In genomic region chr13:20699715-20700114, GRCh38 we compare ENCODE assay signal across 14 cellular contexts. TPM values are rescaled to one million over a fixed set of nuclear protein-coding genes. Genes with fewer than 3 reads are reported as not detected.
DNase-seq lines count a peak whose midpoint lies in the region; ATAC-seq and TF ChIP-seq lines count a peak whose summit lies in the region.
"Had no signal": no experiment of that assay in that cellular context is flagged by ENCODE, and none has a peak within 500 bp of the region (broad histone marks: within the 10 kb centered on the region; RNA-seq: fewer than 3 reads in every experiment).

No MANE protein-coding gene starts in this region.

- H3K9me3 Mint-ChIP-seq in MCF 10A (ENCODE audit: unreplicated experiment): no peaks in the 10 kb centered on the region
- no peaks in the 10 kb centered on the region for H3K9me3 Mint-ChIP-seq in activated naive CD4-positive, alpha-beta T cell treated with anti-CD3 and anti-CD28 coated beads, Interleukin-2, amount 50 U/mL, for 72 hours
- H3K9me3 Mint-ChIP-seq: CD8-positive, alpha-beta T cell had no signal

- H3K36me3 Mint-ChIP-seq in MCF 10A (ENCODE audit: insufficient read depth, unreplicated experiment): no peaks in the 10 kb centered on the region
- no peaks in the 10 kb centered on the region for H3K36me3 Mint-ChIP-seq in activated naive CD4-positive, alpha-beta T cell treated with anti-CD3 and anti-CD28 coated beads, Interleukin-2, amount 50 U/mL, for 72 hours

- H3K4me1 Mint-ChIP-seq in MCF 10A (ENCODE audit: insufficient read depth, unreplicated experiment): no peaks in the 10 kb centered on the region

- POLR2A ChIA-PET in MCF 10A (lab: Yijun Ruan, JAX): no interaction called here

- TF ChIP-seq CTCF in GM13976 (IDR thresholded peaks at IDR 0.05; ENCODE audit: borderline replicate concordance, control extremely low read depth, extremely low read depth, insufficient read depth, missing control alignments) (no peak), MCF 10A (IDR thresholded peaks at IDR 0.05; ENCODE audit: unreplicated experiment) (no peak)

- DNase-seq in ELR (ENCODE audit: low read depth) (peak; percentile 46), HT1080 (ENCODE audit: low read depth) (peak; percentile 60), RPMI7951 (ENCODE audit: low read depth) (peak; percentile 23), GM13976 (ENCODE audit: low spot score) (no peak), MCF 10A (ENCODE audit: unreplicated experiment) (no peak)
- no peak for DNase-seq in activated naive CD4-positive, alpha-beta T cell treated with anti-CD3 and anti-CD28 coated beads, Interleukin-2, amount 50 U/mL, for 72 hours (ENCODE audit: low spot score in 2 of 2)
- DNase-seq: Calu3; CD8-positive, alpha-beta T cell; DMS79 treated with DMSO at 0.1 percent for 48 hours; EL; GM23248; H7; KBM-7 had no signal

- no TSS peak for BruUV-seq in MCF 10A (replicated peaks; lab: Mats Ljungman, UMichigan)

- no peak overlapping the region for H3K27ac Mint-ChIP-seq in MCF 10A (ENCODE audit: low read depth, unreplicated experiment)
- no peak overlapping the region for H3K27ac Mint-ChIP-seq in activated naive CD4-positive, alpha-beta T cell treated with anti-CD3 and anti-CD28 coated beads, Interleukin-2, amount 50 U/mL, for 72 hours
- H3K27ac Mint-ChIP-seq: B cell; CD8-positive, alpha-beta T cell had no signal

- ATAC-seq in activated naive CD4-positive, alpha-beta T cell treated with anti-CD3 and anti-CD28 coated beads, Interleukin-2, amount 50 U/mL, for 72 hours: no peak
- ATAC-seq: CD8-positive, alpha-beta T cell had no signal

- CTCF ChIA-PET in MCF 10A (lab: Yijun Ruan, JAX): interaction anchor here (0.7 kb wide), 1 partner anchor 1026 kb away, joined by 4 read pairs; no protein-coding TSS in a partner anchor

- no peak overlapping the region for H3K4me3 Mint-ChIP-seq in MCF 10A (ENCODE audit: unreplicated experiment)
- H3K4me3 Mint-ChIP-seq: B cell; CD8-positive, alpha-beta T cell had no signal

- H3K27me3 Mint-ChIP-seq in MCF 10A (ENCODE audit: insufficient read depth, unreplicated experiment): no peaks in the 10 kb centered on the region

- intact Hi-C loops in MCF 10A (cut with micrococcal nuclease): loop anchor here (5.0 to 10.0 kb wide), 3 partner anchors 132 to 502 kb away; partner anchors contain the start of genes CRYL1 and IFT88

- in situ Hi-C loops in GM13976 (cut with MboI; ENCODE audit: low sequenced_read_pairs, unreplicated experiment): loop anchor here (10.0 to 25.0 kb wide), 2 partner anchors 225 to 512 kb away; partner anchors contain the start of gene GJB2

RNA-seq across cellular contexts. Expression of gene IL17D, which starts 3.8 kb away (rescaled TPM):
- total RNA-seq in HT1080 (2014; rRNA removed; shearing (Covaris generic)): 1.7 and 1.8 TPM in 2 replicates
- polyA plus RNA-seq in HT1080 (2015; cell fraction: cytosol; rRNA removed): 0.47 and 1.3 TPM in 2 replicates
- polyA plus RNA-seq in HT1080 (2015; cell fraction: nucleus; rRNA removed): 0.39 and 0.84 TPM in 2 replicates
- total RNA-seq in RPMI7951 (2014; rRNA removed; shearing (Covaris generic)): 0.10 and 0.12 TPM in 2 replicates
- 0.44 and 0.54 TPM in 2 replicates for total RNA-seq in MCF 10A (2022)
- under 1 TPM; 0.16 to 0.41 TPM for total RNA-seq in activated naive CD4-positive, alpha-beta T cell treated with anti-CD3 and anti-CD28 coated beads, Interleukin-2, amount 50 U/mL, for 72 hours
- total RNA-seq: B cell, H7 had no signal

Comparison
In these comparisons a context has a peak if more than half of its experiments do, and no peak if none do; other contexts are left out.
1. DNase-seq: peak in ELR (single experiment), HT1080 (single experiment) and RPMI7951 (single experiment); none in GM13976 (single experiment), MCF 10A (single experiment) and activated naive CD4-positive, alpha-beta T cell treated with anti-CD3 and anti-CD28 coated beads, Interleukin-2, amount 50 U/mL, for 72 hours (0 of 2).